In the genomic region with DNA sequence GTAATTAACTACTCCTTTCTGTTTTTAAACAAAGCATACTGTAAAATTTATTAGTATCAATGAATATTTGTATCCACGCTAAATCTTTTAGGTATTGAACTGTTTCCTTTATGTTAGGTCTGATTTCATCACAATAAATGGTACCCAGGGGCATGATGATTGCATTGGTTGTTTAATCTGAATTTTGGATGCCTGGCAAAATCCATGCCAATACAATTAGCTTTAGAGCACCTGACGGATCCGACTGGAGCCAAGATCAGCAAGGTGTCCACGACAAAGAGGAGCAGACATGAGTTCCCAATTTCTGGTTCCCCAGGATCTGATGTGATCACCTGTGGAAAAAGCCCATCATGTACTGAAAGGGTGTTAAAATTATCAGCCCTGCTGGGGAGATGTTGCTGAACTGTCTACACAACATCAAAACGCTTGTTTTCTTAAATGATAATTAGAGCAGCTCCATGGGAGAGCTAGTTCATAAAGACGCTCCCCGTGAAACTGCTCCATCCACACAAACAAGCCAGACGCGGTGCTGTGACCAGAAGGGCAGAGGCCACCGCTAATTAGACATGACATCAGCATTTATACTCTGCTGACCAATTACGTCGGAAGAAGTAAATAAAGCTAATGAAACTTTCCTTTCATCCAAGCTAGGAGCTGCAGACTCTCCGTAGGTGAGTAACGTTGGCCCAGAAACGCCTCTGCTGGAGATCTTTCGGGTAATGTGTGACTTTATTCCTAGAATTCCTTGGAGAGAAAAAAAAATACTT, we compare ENCODE assay signal across 29 cellular contexts.
DNase-seq lines count a peak whose midpoint lies in the region; ATAC-seq and TF ChIP-seq lines count a peak whose summit lies in the region.
"Had no signal": no experiment of that assay in that cellular context is flagged by ENCODE, and none has a peak within 500 bp of the region (broad histone marks: within the 10 kb centered on the region; RNA-seq: fewer than 3 reads in every experiment).

No MANE protein-coding gene starts in this region.

- no peak overlapping the region for H3K27ac ChIP-seq in HEK293 (ENCODE audit: extremely low read depth, low read depth, low read length)
- no peak overlapping the region for H3K27ac ChIP-seq in tibial nerve
- H3K27ac ChIP-seq in PC-3 (ENCODE audit: low read length): no peak overlapping the region
- H3K27ac ChIP-seq: adrenal gland, body of pancreas, tibial artery had no signal

- BruUV-seq in PC-3 (replicated peaks; lab: Mats Ljungman, UMichigan): no TSS peak

- H3K9me2 ChIP-seq in PC-3 (replicated peaks; ENCODE audit: low read length): no peaks in the 10 kb centered on the region

- TF ChIP-seq CTCF in HEK293 (tag by site-specific recombination; IDR thresholded peaks at IDR 0.05) (no peak), tibial nerve (IDR thresholded peaks at IDR 0.05) (no peak), PC-3 (conservative IDR thresholded peaks at IDR 0.05; ENCODE audit: low read depth, low read length) (no peak)

- no peaks in the 10 kb centered on the region for H3K79me2 ChIP-seq in PC-3 (ENCODE audit: low read length)

- no peak overlapping the region for H3K4me2 ChIP-seq in PC-3 (ENCODE audit: low read length)

- H4K20me1 ChIP-seq in PC-3 (ENCODE audit: low read length): no peaks in the 10 kb centered on the region

- no peak overlapping the region for H2AFZ ChIP-seq in PC-3 (ENCODE audit: low read length)

- no peaks in the 10 kb centered on the region for H3F3A ChIP-seq in PC-3 (ENCODE audit: low read length, unreplicated experiment)

- H3K27me3 ChIP-seq in tibial nerve (no peaks in the 10 kb centered on the region), PC-3 (ENCODE audit: low read length) (no peaks in the 10 kb centered on the region; the same call in none of the 2 replicates)
- H3K27me3 ChIP-seq: adrenal gland, body of pancreas, tibial artery had no signal

- H3K4me3 ChIP-seq in HEK293 (ENCODE audit: low read depth, low read length) (no peak overlapping the region), tibial nerve (no peak overlapping the region), PC-3 (ENCODE audit: low read length) (no peak overlapping the region)
- H3K4me3 ChIP-seq: adrenal gland, body of pancreas, tibial artery had no signal

- H3K9me3 ChIP-seq in HEK293 (ENCODE audit: control insufficient read depth, insufficient read depth, low read depth, low read length) (no peaks in the 10 kb centered on the region), tibial nerve (peaks cover 0 to 4% (median 0%) of the 10 kb centered on the region in 4 donors), PC-3 (ENCODE audit: low read length) (no peaks in the 10 kb centered on the region)
- H3K9me3 ChIP-seq: adrenal gland, tibial artery had no signal

- ATAC-seq in left lobe of liver (peak; percentile 57), PC-3 (no peak)
- ATAC-seq: activated T-helper 17 cell treated with anti-CD3 and anti-CD28 coated beads, Interleukin-2, amount 50 U/mL, for 72 hours; body of pancreas; esophagus mucosa; left ventricle myocardium superior; sciatic nerve had no signal

- TF ChIP-seq EP300 in tibial nerve (IDR thresholded peaks at IDR 0.05): no peak

- no peak overlapping the region for H3K9ac ChIP-seq in PC-3 (ENCODE audit: low read length)

- TF ChIP-seq POLR2A in tibial nerve (IDR thresholded peaks at IDR 0.05): no peak

- intact Hi-C loops in PC-3 (cut with micrococcal nuclease): no loop called here

- DNase-seq in A172 (ENCODE audit: low spot score): peak; percentile 67
- peak; percentile 63 for DNase-seq in NCI-H748 treated with DMSO at 0.1 percent for 48 hours (lab: John Stamatoyannopoulos, UW)
- no peak for DNase-seq in left lobe of liver (ENCODE audit: low spot score)
- DNase-seq in tibial nerve (ENCODE audit: low spot score in 2 of 2): no peak
- DNase-seq in effector CD8-positive, alpha-beta T cell (lab: John Stamatoyannopoulos, UW): no peak
- DNase-seq in PC-3: no peak
- DNase-seq in RKO (ENCODE audit: low spot score): no peak
- DNase-seq: ACHN; activated CD4-positive, alpha-beta memory T cell treated with anti-CD3 and anti-CD28 coated beads for 36 hours; activated CD4-positive, alpha-beta T cell treated with anti-CD3 and anti-CD28 coated beads for 1 hour; activated CD8-positive, alpha-beta memory T cell treated with anti-CD3 and anti-CD28 coated beads, Interleukin-2, amount 50 U/mL, for 4 hours; activated naive CD4-positive, alpha-beta T cell treated with anti-CD3 and anti-CD28 coated beads, Interleukin-2, amount 10 ng/mL, durations not matched to agents 7 days and 5 days; adrenal gland; body of pancreas; endodermal cell; H7; head of caudate nucleus; IMR-90; islet precursor cell; left ventricle myocardium superior; NCI-H2029 treated with DMSO at 0.1 percent for 48 hours; Right ventricle myocardium superior; stimulated activated CD4-positive, alpha-beta T cell treated with anti-CD3 and anti-CD28 coated beads, Interleukin-12 subunit alpha, Interleukin-12 subunit beta, amount 100 ng/mL, for 4 hours; stimulated activated CD4-positive, alpha-beta T cell treated with anti-CD3 and anti-CD28 coated beads, Interleukin-2, amount 100 ng/mL, for 48 hours; tibial artery had no signal

- no peaks in the 10 kb centered on the region for H3K4me1 ChIP-seq in HEK293 (ENCODE audit: control insufficient read depth, insufficient read depth, low read length)
- peaks cover 0 to 8% (median 0%) of the 10 kb centered on the region in 4 donors for H3K4me1 ChIP-seq in tibial nerve
- no peaks in the 10 kb centered on the region for H3K4me1 ChIP-seq in PC-3 (ENCODE audit: insufficient read depth, low read length)
- H3K4me1 ChIP-seq: body of pancreas had no signal

- POLR2A ChIA-PET in HEK293 (lab: Yijun Ruan, JAX): interaction anchor here (0.6 kb wide), 1 partner anchor 9 kb away, joined by 3 read pairs; no protein-coding TSS in a partner anchor
- POLR2A ChIA-PET in PC-3 (lab: Charles Lee; ENCODE audit: unreplicated experiment): no interaction called here

- WGBS in tibial nerve, 2 donors: 35 to 42% methylated on average over 16 of the region's 16 CpGs

- H3K36me3 ChIP-seq in HEK293 (ENCODE audit: control insufficient read depth in 2 of 2, insufficient read depth in 1 of 2, low read length in 2 of 2) (no peaks in the 10 kb centered on the region), tibial nerve (no peaks in the 10 kb centered on the region), PC-3 (ENCODE audit: low read depth, low read length) (no peaks in the 10 kb centered on the region)
- H3K36me3 ChIP-seq: adrenal gland, tibial artery had no signal

- CTCF ChIA-PET in HEK293 (lab: Yijun Ruan, JAX): interaction anchor here (0.7 kb wide), 1 partner anchor 87 kb away, joined by 3 read pairs; no protein-coding TSS in a partner anchor
- CTCF ChIA-PET in PC-3 (lab: Charles Lee): no interaction called here

TF ChIP-seq in HEK293, 187 proteins besides CTCF, POLR2A, EP300 and RAD21 (continues in another document):
- TF ChIP-seq ZBTB21 (tag by site-specific recombination; IDR thresholded peaks at IDR 0.05) (peak; percentile 78), ZNF596 (tag by site-specific recombination; IDR thresholded peaks at IDR 0.05) (no peak), KLF10 (tag by site-specific recombination; IDR thresholded peaks at IDR 0.05) (no peak), MYNN (tag by site-specific recombination; IDR thresholded peaks at IDR 0.05; ENCODE audit: borderline replicate concordance) (no peak), ZNF214 (tag by site-specific recombination; IDR thresholded peaks at IDR 0.05; ENCODE audit: borderline replicate concordance) (no peak), ZNF175 (tag by site-specific recombination; IDR thresholded peaks at IDR 0.05) (no peak), ZNF362 (tag by site-specific recombination; IDR thresholded peaks at IDR 0.05) (no peak), SALL2 (tag by site-specific recombination; IDR thresholded peaks at IDR 0.05; ENCODE audit: borderline replicate concordance) (no peak), REPIN1 (tag by site-specific recombination; IDR thresholded peaks at IDR 0.05; ENCODE audit: low read depth) (no peak), GLIS1 (tag by site-specific recombination; IDR thresholded peaks at IDR 0.05) (peak; percentile 88), PRDM1 (tag by site-specific recombination; IDR thresholded peaks at IDR 0.05) (no peak), ZFP69B (tag by site-specific recombination; IDR thresholded peaks at IDR 0.05) (no peak), ZNF501 (tag by site-specific recombination; IDR thresholded peaks at IDR 0.05) (no peak), OSR2 (tag by site-specific recombination; IDR thresholded peaks at IDR 0.05) (peak; percentile 14; the same call in 1 of the 2 replicates), ZNF629 (tag by site-specific recombination; IDR thresholded peaks at IDR 0.05) (peak; percentile 91), ZIC2 (tag by site-specific recombination; IDR thresholded peaks at IDR 0.05) (peak; percentile 95), ZBTB8A (tag by site-specific recombination; IDR thresholded peaks at IDR 0.05) (no peak), ZNF157 (tag by site-specific recombination; IDR thresholded peaks at IDR 0.05) (no peak), ZSCAN30 (tag by site-specific recombination; IDR thresholded peaks at IDR 0.05) (no peak)
- TF ChIP-seq, protein P1, sequence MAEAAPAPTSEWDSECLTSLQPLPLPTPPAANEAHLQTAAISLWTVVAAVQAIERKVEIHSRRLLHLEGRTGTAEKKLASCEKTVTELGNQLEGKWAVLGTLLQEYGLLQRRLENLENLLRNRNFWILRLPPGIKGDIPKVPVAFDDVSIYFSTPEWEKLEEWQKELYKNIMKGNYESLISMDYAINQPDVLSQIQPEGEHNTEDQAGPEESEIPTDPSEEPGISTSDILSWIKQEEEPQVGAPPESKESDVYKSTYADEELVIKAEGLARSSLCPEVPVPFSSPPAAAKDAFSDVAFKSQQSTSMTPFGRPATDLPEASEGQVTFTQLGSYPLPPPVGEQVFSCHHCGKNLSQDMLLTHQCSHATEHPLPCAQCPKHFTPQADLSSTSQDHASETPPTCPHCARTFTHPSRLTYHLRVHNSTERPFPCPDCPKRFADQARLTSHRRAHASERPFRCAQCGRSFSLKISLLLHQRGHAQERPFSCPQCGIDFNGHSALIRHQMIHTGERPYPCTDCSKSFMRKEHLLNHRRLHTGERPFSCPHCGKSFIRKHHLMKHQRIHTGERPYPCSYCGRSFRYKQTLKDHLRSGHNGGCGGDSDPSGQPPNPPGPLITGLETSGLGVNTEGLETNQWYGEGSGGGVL (tag by site-specific recombination; IDR thresholded peaks at IDR 0.05): 0 out of 2 replicates have a peak, but pooled peaks have one; percentile 5

Comparison
In these comparisons a context has a peak if more than half of its experiments do, and no peak if none do; other contexts are left out.
1. DNase-seq: peak in A172 (single experiment) and NCI-H748 treated with DMSO at 0.1 percent for 48 hours (single experiment); none in left lobe of liver (single experiment), tibial nerve (0 of 2), effector CD8-positive, alpha-beta T cell (single experiment), PC-3 (single experiment) and RKO (single experiment).